8 cellular contexts compared by ENCODE assay signal in genomic region chr19:55088543-55089265, GRCh38. TPM values are rescaled to one million over a fixed set of nuclear protein-coding genes. Genes with fewer than 3 reads are reported as not detected.
DNase-seq lines count a peak whose midpoint lies in the region; ATAC-seq, FAIRE-seq and TF ChIP-seq lines count a peak whose summit lies in the region.

No MANE protein-coding gene starts in this region.

- ATAC-seq in A549: peak; percentile 52 to 79

- no peak overlapping the region for H3K27ac ChIP-seq in A549
- H3K27ac ChIP-seq in endodermal cell (ENCODE audit: low read depth, low read length): no peak overlapping the region

- CTCF ChIA-PET in A549 (lab: Yijun Ruan, JAX): interaction anchor here (0.5 to 7.8 kb wide), 36 partner anchors 8 to 928 kb away, joined by 3 to 110 read pairs (median 4); partner anchors contain the start of genes CCDC106, EPS8L1, PPP1R12C and RDH13

- TF ChIP-seq POLR2A in A549 (IDR thresholded peaks at IDR 0.05; ENCODE audit: low read length): no peak

- H3K27ac Mint-ChIP-seq in endodermal cell: peak overlapping the region; percentile 81

- peak; percentile 33 to 51; a peak in 3 of 5 replicates for TF ChIP-seq RAD21 in A549 (conservative IDR thresholded peaks at IDR 0.05 in 1 of 2, IDR thresholded peaks at IDR 0.05 in 1 of 2)

- no peak for TF ChIP-seq EP300 in A549 (IDR thresholded peaks at IDR 0.05)

- peaks cover 33% of the 10 kb centered on the region for H3K27me3 Mint-ChIP-seq in endodermal cell (ENCODE audit: insufficient read depth)

- WGBS in A549 (ENCODE audit: missing lambda C conversion rate): 45% methylated on average over 9 of the region's 16 CpGs
- 68 to 79% methylated on average over 5 to 11 of the region's 16 CpGs for WGBS in endodermal cell (ENCODE audit: insufficient coverage in 1 of 2, insufficient read length in 1 of 2), 2 experiments

- DNase-seq in A549 (ENCODE audit: low read depth in 1 of 2, low spot score in 1 of 2) (peak; percentile 71 to 81), NCI-H510A (lab: John Stamatoyannopoulos, UW) (peak; percentile 43), endodermal cell (peak; percentile 98), myocyte (ENCODE audit: low read depth) (peak; percentile 80), ureter (ENCODE audit: low spot score) (no peak)
- peak; percentile 58 to 81 (median 80) for DNase-seq in activated CD8-positive, alpha-beta memory T cell treated with anti-CD3 and anti-CD28 coated beads for 48 hours (ENCODE audit: low read depth in 2 of 3, low spot score in 2 of 3)
- peak; percentile 55 to 71 for DNase-seq in stimulated activated CD8-positive, alpha-beta memory T cell treated with anti-CD3 and anti-CD28 coated beads, Interleukin-7, amount 100 ng/mL, for 1 hour (ENCODE audit: low read depth in 2 of 2)

- peaks cover 14% of the 10 kb centered on the region for H3K36me3 ChIP-seq in endodermal cell (ENCODE audit: control insufficient read depth, insufficient read depth, low read length)

- H3K9me3 ChIP-seq in A549: no peaks in the 10 kb centered on the region
- no peaks in the 10 kb centered on the region for H3K9me3 ChIP-seq in endodermal cell (ENCODE audit: control insufficient read depth, low read length)

- no peak overlapping the region for H3K9ac ChIP-seq in endodermal cell (ENCODE audit: extremely low read depth, low read length, poor library complexity, severe bottlenecking)

- peaks cover 20% of the 10 kb centered on the region for H3K36me3 Mint-ChIP-seq in endodermal cell (ENCODE audit: low read depth)

- H3K4me1 ChIP-seq in A549 (no peaks in the 10 kb centered on the region), endodermal cell (ENCODE audit: control insufficient read depth, insufficient read depth, low read length) (no peaks in the 10 kb centered on the region)

- H3K4me3 ChIP-seq in A549 (no peak overlapping the region), endodermal cell (ENCODE audit: low read length) (no peak overlapping the region)

- H3K27me3 ChIP-seq in endodermal cell (ENCODE audit: control insufficient read depth, insufficient read depth, low read length, poor library complexity, severe bottlenecking): peaks cover 20% of the 10 kb centered on the region

- TF ChIP-seq CTCF in A549 (IDR thresholded peaks at IDR 0.05) (peak; percentile 93), GM12874 (IDR thresholded peaks at IDR 0.05; ENCODE audit: insufficient read depth, low read depth, low read length) (peak; percentile 66), endodermal cell (conservative IDR thresholded peaks at IDR 0.05) (peak; percentile 99)

- H3K4me3 Mint-ChIP-seq in endodermal cell: peak overlapping the region; percentile 62

- no peak for FAIRE-seq in A549 (lab: Jason Lieb, UNC)

- POLR2A ChIA-PET in A549 (lab: Yijun Ruan, JAX): interaction anchor here (0.7 to 1.0 kb wide), 3 partner anchors 8 to 396 kb away, joined by 3 to 4 read pairs (median 3); partner anchors contain the start of genes NAT14 and PPP1R12C

- no peaks in the 10 kb centered on the region for H3K9me3 Mint-ChIP-seq in endodermal cell

- H3K4me2 ChIP-seq in A549: no peak overlapping the region

- H3K4me1 Mint-ChIP-seq in endodermal cell: peaks cover 31% of the 10 kb centered on the region

TF ChIP-seq in A549, 52 proteins besides CTCF, POLR2A, EP300 and RAD21:
- peak; percentile 80 for TF ChIP-seq SMC3 (IDR thresholded peaks at IDR 0.05)
- no peak for TF ChIP-seq HOXB13 (CRISPR knock-in tag; IDR thresholded peaks at IDR 0.05; ENCODE audit: low read depth)

RNA-seq across cellular contexts. Expression of gene EPS8L1, which starts 13.0 kb away (rescaled TPM):
- polyA plus RNA-seq in A549 (2011; rRNA removed): 3.8 and 5.3 TPM in 2 replicates
- 4.5 and 6.0 TPM in 2 replicates for polyA plus RNA-seq in A549 (2012; cell fraction: cytosol; rRNA removed)
- polyA plus RNA-seq in A549 (2012; cell fraction: nucleus; rRNA removed): 12.4 and 13.7 TPM in 2 replicates
- polyA plus RNA-seq in A549 (2017; fragmentation: RNase III; extraction: RNeasy Plus Mini Kit Qiagen cat#74134 plus additional on column Dnase treatment): 3.5 to 3.8 TPM (median 3.7 TPM) in 3 replicates
- 2.4 and 3.8 TPM in 2 replicates for polyA minus RNA-seq in A549 (2011; rRNA and poly(A)+ RNA removed)
- total RNA-seq in endodermal cell: 10 to 100 TPM; 29.4 to 52.8 TPM
- 14.5 TPM for polyA plus RNA-seq in endodermal cell (2013, experiment 1 of 2)
- 14.3 TPM for polyA plus RNA-seq in endodermal cell (2013, experiment 2 of 2)
- 0.78 and 1.4 TPM in 2 replicates for total RNA-seq in myocyte
- 2.2 TPM for polyA plus RNA-seq in myocyte (2012)
- 64.6 TPM for total RNA-seq in ureter

RNA-seq across cellular contexts. Expression of gene RDH13, which starts 25.8 kb away (rescaled TPM):
- polyA plus RNA-seq in A549 (2011; rRNA removed) (10.6 and 10.7 TPM in 2 replicates), A549 (2017; fragmentation: RNase III; extraction: RNeasy Plus Mini Kit Qiagen cat#74134 plus additional on column Dnase treatment) (11.3 to 13.0 TPM (median 12.8 TPM) in 3 replicates)
- polyA plus RNA-seq in A549 (2012; cell fraction: cytosol; rRNA removed): 14.8 and 17.3 TPM in 2 replicates
- polyA plus RNA-seq in A549 (2012; cell fraction: nucleus; rRNA removed): 30.0 and 32.8 TPM in 2 replicates
- 22.1 and 29.9 TPM in 2 replicates for polyA minus RNA-seq in A549 (2011; rRNA and poly(A)+ RNA removed)
- total RNA-seq in endodermal cell (10 to 100 TPM; 20.6 to 39.0 TPM), myocyte (4.9 and 9.4 TPM in 2 replicates), ureter (24.8 TPM)
- 9.6 TPM for polyA plus RNA-seq in endodermal cell (2013, experiment 1 of 2)
- 9.2 TPM for polyA plus RNA-seq in endodermal cell (2013, experiment 2 of 2)
- 9.3 TPM for polyA plus RNA-seq in myocyte (2012)

RNA-seq across cellular contexts. Expression of gene PPP1R12C, which starts 28.7 kb away (rescaled TPM):
- polyA plus RNA-seq in A549 (2011; rRNA removed) (18.0 and 22.0 TPM in 2 replicates), A549 (2017; fragmentation: RNase III; extraction: RNeasy Plus Mini Kit Qiagen cat#74134 plus additional on column Dnase treatment) (62.1 to 70.3 TPM (median 70.2 TPM) in 3 replicates)
- 64.3 and 73.9 TPM in 2 replicates for polyA plus RNA-seq in A549 (2012; cell fraction: cytosol; rRNA removed)
- polyA plus RNA-seq in A549 (2012; cell fraction: nucleus; rRNA removed): 423 and 463 TPM in 2 replicates
- 19.0 and 20.4 TPM in 2 replicates for polyA minus RNA-seq in A549 (2011; rRNA and poly(A)+ RNA removed)
- total RNA-seq in endodermal cell (100 to 1,000 TPM in 1 of 2 donors, 10 to 100 TPM in 1; 98.2 to 107 TPM), myocyte (43.5 and 46.8 TPM in 2 replicates), ureter (183 TPM)
- 53.5 TPM for polyA plus RNA-seq in endodermal cell (2013, experiment 1 of 2)
- 49.1 TPM for polyA plus RNA-seq in endodermal cell (2013, experiment 2 of 2)
- 60.8 TPM for polyA plus RNA-seq in myocyte (2012)

RNA-seq across cellular contexts. Expression of gene GP6, which starts 50.6 kb away (rescaled TPM):
- polyA plus RNA-seq in A549 (2011; rRNA removed) (0.08 and 0.17 TPM in 2 replicates), A549 (2017; fragmentation: RNase III; extraction: RNeasy Plus Mini Kit Qiagen cat#74134 plus additional on column Dnase treatment) (0.08 to 0.12 TPM in 2 of 3 replicates, not detected in the other)
- polyA plus RNA-seq in A549 (2012; cell fraction: cytosol; rRNA removed): 0.07 and 0.25 TPM in 2 replicates
- 0.54 and 0.87 TPM in 2 replicates for polyA plus RNA-seq in A549 (2012; cell fraction: nucleus; rRNA removed)
- polyA minus RNA-seq in A549 (2011; rRNA and poly(A)+ RNA removed): 0.24 TPM in 1 of 2 replicates, not detected in the other
- total RNA-seq in endodermal cell (under 1 TPM in 1 of 2 donors, not detected in 1; 0.22 TPM), myocyte (not detected in 2 replicates), ureter (1.2 TPM)
- not detected for polyA plus RNA-seq in endodermal cell (2013, experiment 1 of 2)
- polyA plus RNA-seq in endodermal cell (2013, experiment 2 of 2): 0.41 TPM
- polyA plus RNA-seq in myocyte (2012): not detected

Comparison
In these comparisons a context has a peak if more than half of its experiments do, and no peak if none do; other contexts are left out.
1. RNA of gene EPS8L1, which starts 13.0 kb away (total RNA-seq): 64.6 TPM in ureter (single experiment) and 29.4 to 52.8 TPM in endodermal cell; 0.78 to 1.4 TPM in myocyte; every median in the first group is over 10 times any median in the second.
2. Peak in every context shown above with its lines, with median percentiles within 50 percentile points of each other: CTCF ChIP-seq.